In genomic region chr6:16432075-16433032, GRCh38 we compare ENCODE assay signal across 8 cellular contexts.
DNase-seq lines count a peak whose midpoint lies in the region; ATAC-seq and TF ChIP-seq lines count a peak whose summit lies in the region.

No MANE protein-coding gene starts in this region.

- no peak for ATAC-seq in Right ventricle myocardium inferior
- peak; percentile 48 for ATAC-seq in HG02970 (IDR thresholded peaks at IDR 0.05; ENCODE audit: low FRiP score, unreplicated experiment)

- H3K27me3 ChIP-seq in right atrium auricular region: no peaks in the 10 kb centered on the region
- H3K27me3 ChIP-seq in testis: no peaks in the 10 kb centered on the region
- H3K27me3 ChIP-seq in WERI-Rb-1 (ENCODE audit: insufficient read depth, low read depth, severe bottlenecking): no peaks in the 10 kb centered on the region

- no peaks in the 10 kb centered on the region for H3K36me3 ChIP-seq in right atrium auricular region
- no peaks in the 10 kb centered on the region for H3K36me3 ChIP-seq in testis (ENCODE audit: low read depth, missing control alignments)
- H3K36me3 ChIP-seq in WERI-Rb-1: no peaks in the 10 kb centered on the region

- TF ChIP-seq CTCF in right atrium auricular region (IDR thresholded peaks at IDR 0.05) (no peak), testis (IDR thresholded peaks at IDR 0.05) (no peak), WERI-Rb-1 (IDR thresholded peaks at IDR 0.05; ENCODE audit: low read depth, low read length) (no peak)

- intact Hi-C loops in Right ventricle myocardium inferior (cut with DNase I): loop anchor here (10.0 kb wide), 1 partner anchor 332 kb away; the partner anchor contains the start of gene ATXN1
- intact Hi-C loops in testis (cut with DNase I; ENCODE audit: low total_unique reads): no loop called here

- peaks cover 0 to 40% of the 10 kb centered on the region in 2 donors for H3K4me1 ChIP-seq in right atrium auricular region
- H3K4me1 ChIP-seq in testis: peaks cover 24% of the 10 kb centered on the region

- H3K9me3 ChIP-seq in right atrium auricular region (no peaks in the 10 kb centered on the region), testis (no peaks in the 10 kb centered on the region), WERI-Rb-1 (ENCODE audit: severe bottlenecking) (no peaks in the 10 kb centered on the region)

- peak; percentile 64 for DNase-seq in right atrium auricular region (ENCODE audit: low spot score)
- DNase-seq in Right ventricle myocardium inferior (ENCODE audit: missing footprints): no peak
- peak; percentile 68 for DNase-seq in astrocyte of the hippocampus (ENCODE audit: low read depth, low spot score)
- peak; percentile 66 for DNase-seq in testis
- DNase-seq in stimulated activated CD8-positive, alpha-beta memory T cell treated with anti-CD3 and anti-CD28 coated beads, Interleukin-4, amount 100 ng/mL, for 48 hours: no peak
- no peak for DNase-seq in NK-92 (lab: John Stamatoyannopoulos, UW; ENCODE audit: unreplicated experiment)
- no peak for DNase-seq in WERI-Rb-1

- WGBS in testis, 2 donors: 75% methylated on average over 6 of the region's 6 CpGs

- H3K27ac ChIP-seq in right atrium auricular region (no peak overlapping the region), testis (no peak overlapping the region), WERI-Rb-1 (no peak overlapping the region)

- TF ChIP-seq POLR2A in testis (IDR thresholded peaks at IDR 0.05): no peak

- H3K4me3 ChIP-seq in right atrium auricular region: no peak overlapping the region
- no peak overlapping the region for H3K4me3 ChIP-seq in testis
- no peak overlapping the region for H3K4me3 ChIP-seq in WERI-Rb-1 (ENCODE audit: low read depth, low read length)

Comparison
In these comparisons a context has a peak if more than half of its experiments do, and no peak if none do; other contexts are left out.
1. DNase-seq: peak in right atrium auricular region (single experiment), astrocyte of the hippocampus (single experiment) and testis (single experiment); none in Right ventricle myocardium inferior (single experiment), stimulated activated CD8-positive, alpha-beta memory T cell treated with anti-CD3 and anti-CD28 coated beads, Interleukin-4, amount 100 ng/mL, for 48 hours (single experiment), NK-92 (single experiment) and WERI-Rb-1 (single experiment).